16 cellular contexts compared by ENCODE assay signal in the genomic region with DNA sequence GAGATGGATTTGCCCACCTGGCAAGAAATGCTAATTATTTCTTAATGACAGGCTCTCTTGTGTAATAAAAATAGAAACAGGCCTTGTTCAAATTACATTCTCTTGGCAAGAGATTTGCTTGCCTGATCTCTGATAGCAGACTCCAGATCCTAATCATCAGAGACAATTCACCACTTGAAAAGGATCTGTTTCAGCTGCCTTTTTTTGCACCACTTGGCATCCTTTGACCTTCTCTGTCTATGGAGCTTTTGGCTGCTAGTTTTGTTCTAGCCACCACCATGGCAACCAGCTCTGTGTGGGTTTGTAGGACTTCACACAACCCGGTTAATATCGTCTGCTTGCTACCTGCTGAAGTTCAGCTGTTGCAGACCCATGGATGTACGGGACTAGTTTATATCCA.
DNase-seq lines count a peak whose midpoint lies in the region; ATAC-seq and TF ChIP-seq lines count a peak whose summit lies in the region.
"Had no signal": no experiment of that assay in that cellular context is flagged by ENCODE, and none has a peak within 500 bp of the region (broad histone marks: within the 10 kb centered on the region; RNA-seq: fewer than 3 reads in every experiment).

No MANE protein-coding gene starts in this region.

- no peaks in the 10 kb centered on the region for H3K27me3 ChIP-seq in RWPE2 (ENCODE audit: insufficient read depth, poor library complexity, severe bottlenecking)
- H3K27me3 ChIP-seq: SJSA1 had no signal

- H3K4me1 ChIP-seq in RWPE2 (ENCODE audit: insufficient read depth, poor library complexity, severe bottlenecking): no peaks in the 10 kb centered on the region
- H3K4me1 ChIP-seq: HAP-1, lower lobe of right lung, SJSA1 had no signal

- peaks cover 2% of the 10 kb centered on the region for H3K9me3 ChIP-seq in RWPE2 (ENCODE audit: severe bottlenecking)
- H3K9me3 ChIP-seq: HAP-1, lower lobe of right lung, SJSA1 had no signal

- no peak overlapping the region for H3K4me3 ChIP-seq in RWPE2 (ENCODE audit: severe bottlenecking)
- H3K4me3 ChIP-seq: HAP-1, lower lobe of right lung, SJSA1 had no signal

- no peak for TF ChIP-seq CTCF in RWPE2 (IDR thresholded peaks at IDR 0.05; ENCODE audit: poor library complexity, severe bottlenecking)

- H3K27ac ChIP-seq in RWPE2 (ENCODE audit: poor library complexity, severe bottlenecking): peak overlapping the region; percentile 34
- H3K27ac ChIP-seq: lower lobe of right lung, SJSA1 had no signal

- ATAC-seq in RWPE2 (ENCODE audit: low read depth) (no peak), HG03025 (IDR thresholded peaks at IDR 0.05; ENCODE audit: low FRiP score, unreplicated experiment) (no peak)
- ATAC-seq: activated CD8-positive, alpha-beta T cell treated with anti-CD3 and anti-CD28 coated beads, Interleukin-2, amount 10 ng/mL, durations not matched to agents 7 days and 5 days; esophagus mucosa had no signal

- peak; percentile 95 for DNase-seq in NCI-H1092 (lab: John Stamatoyannopoulos, UW)
- DNase-seq in NCI-H2029 treated with DMSO at 0.1 percent for 48 hours (lab: John Stamatoyannopoulos, UW): peak; percentile 78
- DNase-seq in RWPE2 (ENCODE audit: low spot score): no peak
- peak; percentile 56 for DNase-seq in islet precursor cell
- no peak for DNase-seq in activated T-cell treated with anti-CD3 and anti-CD28 coated beads, Interleukin-2, amount 50 U/mL, for 1 hour
- DNase-seq in EL: no peak
- no peak for DNase-seq in AG08396 (ENCODE audit: low spot score)
- DNase-seq: activated CD8-positive, alpha-beta T cell treated with anti-CD3 and anti-CD28 coated beads, Interleukin-2, amount 10 ng/mL, durations not matched to agents 7 days and 5 days; CD8-positive, alpha-beta memory T cell; lower lobe of right lung; NCI-H510A; stimulated activated CD4-positive, alpha-beta T cell treated with anti-CD3 and anti-CD28 coated beads, Interleukin-2, amount 100 ng/mL, for 48 hours had no signal

- no peaks in the 10 kb centered on the region for H3K36me3 ChIP-seq in RWPE2 (ENCODE audit: low read depth)
- H3K36me3 ChIP-seq: HAP-1, lower lobe of right lung, SJSA1 had no signal

Comparison
In these comparisons a context has a peak if more than half of its experiments do, and no peak if none do; other contexts are left out.
1. DNase-seq: peak in NCI-H1092 (single experiment), NCI-H2029 treated with DMSO at 0.1 percent for 48 hours (single experiment) and islet precursor cell (single experiment); none in RWPE2 (single experiment), activated T-cell treated with anti-CD3 and anti-CD28 coated beads, Interleukin-2, amount 50 U/mL, for 1 hour (single experiment), EL (single experiment) and AG08396 (single experiment).